Comparison of ENCODE assay signal across 9 cellular contexts in the genomic region with DNA sequence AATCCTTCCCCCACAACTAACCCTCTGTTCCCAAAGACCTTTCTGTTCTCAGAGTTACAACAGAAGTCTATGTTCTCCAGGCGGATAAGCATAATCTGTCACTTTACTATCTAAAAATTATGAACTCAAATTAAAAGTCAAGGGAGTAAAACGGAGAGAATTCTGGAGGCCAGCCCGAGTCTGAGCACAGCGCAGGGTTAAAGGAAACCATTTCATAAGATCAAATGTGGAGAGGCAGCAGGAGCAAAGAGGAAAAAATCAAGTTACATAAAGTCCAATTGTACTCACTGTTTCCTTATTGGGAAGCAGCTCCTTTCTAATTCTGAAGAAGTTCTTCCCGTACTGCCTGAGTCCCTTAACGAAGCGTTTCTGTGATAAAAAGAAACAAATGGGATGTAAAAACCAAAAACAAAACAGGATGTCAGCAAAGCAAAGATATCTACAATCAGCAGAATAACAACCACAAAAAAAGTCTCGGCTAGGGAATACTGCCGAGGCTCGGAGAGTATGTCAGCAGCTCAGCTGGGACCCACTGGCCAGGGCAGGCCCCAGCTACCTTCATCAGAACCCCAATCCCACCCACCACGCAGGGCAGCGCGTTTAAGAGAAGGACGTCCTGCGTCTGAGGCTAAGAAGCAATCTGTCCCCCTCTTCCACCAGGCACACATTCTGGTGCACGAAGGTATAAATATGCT.
A peak's percentile ranks its signal among the peaks of the same experiment; 100 is the strongest.
DNase-seq lines count a peak whose midpoint lies in the region; ATAC-seq, FAIRE-seq and TF ChIP-seq lines count a peak whose summit lies in the region.
"Had no signal": no experiment of that assay in that cellular context is flagged by ENCODE, and none has a peak within 500 bp of the region (broad histone marks: within the 10 kb centered on the region; RNA-seq: fewer than 3 reads in every experiment).

No MANE protein-coding gene starts in this region.

- no peaks in the 10 kb centered on the region for H3K27me3 ChIP-seq in body of pancreas
- no peaks in the 10 kb centered on the region for H3K27me3 ChIP-seq in keratinocyte (ENCODE audit: control insufficient read depth, extremely low read depth, insufficient read depth, low read length)

- no peak overlapping the region for H3K4me3 Mint-ChIP-seq in natural killer cell
- H3K4me3 Mint-ChIP-seq: activated naive CD8-positive, alpha-beta T cell treated with anti-CD3 and anti-CD28 coated beads, Interleukin-2, amount 10 ng/mL, durations not matched to agents 7 days and 5 days had no signal

- no peaks in the 10 kb centered on the region for H3K36me3 Mint-ChIP-seq in natural killer cell

- H3K27ac ChIP-seq in body of pancreas (peak overlapping the region; percentile 93 to 98 (median 96)), keratinocyte (ENCODE audit: control insufficient read depth, insufficient read depth, low read length) (peak overlapping the region; percentile 85)

- no peaks in the 10 kb centered on the region for H4K20me1 ChIP-seq in keratinocyte (ENCODE audit: control insufficient read depth, extremely low read depth, insufficient read depth, low read length)

- H3K36me3 ChIP-seq in body of pancreas (replicated peaks in 1 of 2; ENCODE audit: insufficient read depth in 1 of 2, low read depth in 2 of 2) = no peaks in the 10 kb centered on the region
- peaks cover 2 to 6% of the 10 kb centered on the region in 2 experiments for H3K36me3 ChIP-seq in keratinocyte (ENCODE audit: control insufficient read depth in 2 of 2, extremely low read depth in 1 of 2, insufficient read depth in 2 of 2, low read length in 2 of 2)

- H3K9me3 ChIP-seq in body of pancreas = no peaks in the 10 kb centered on the region
- no peaks in the 10 kb centered on the region for H3K9me3 ChIP-seq in keratinocyte (ENCODE audit: control insufficient read depth, low read depth, low read length)

- no peak for FAIRE-seq in keratinocyte (lab: Jason Lieb, UNC)

- no peak for TF ChIP-seq CTCF in body of pancreas (IDR thresholded peaks at IDR 0.05)
- no peak for TF ChIP-seq CTCF in keratinocyte (optimal IDR thresholded peaks at IDR 0.05 in 1 of 3, IDR thresholded peaks at IDR 0.05 in 1 of 3, conservative IDR thresholded peaks at IDR 0.05 in 1 of 3; ENCODE audit: extremely low read depth in 1 of 3, insufficient read depth in 2 of 3, low read length in 3 of 3)
- TF ChIP-seq CTCF in natural killer cell (IDR thresholded peaks at IDR 0.05) = no peak

- ATAC-seq in body of pancreas (no peak), natural killer cell (no peak), GM18505 (IDR thresholded peaks at IDR 0.05; ENCODE audit: unreplicated experiment) (no peak), HG03521 (IDR thresholded peaks at IDR 0.05; ENCODE audit: unreplicated experiment) (no peak)

- peak overlapping the region; percentile 97 for H3K4me2 ChIP-seq in keratinocyte (ENCODE audit: control insufficient read depth, extremely low read depth, insufficient read depth, low read depth, low read length)

- 1% methylated on average over 16 of the region's 16 CpGs for WGBS in body of pancreas, 2 donors

- peak overlapping the region; percentile 81 for H3K9ac ChIP-seq in keratinocyte (ENCODE audit: control insufficient read depth, extremely low read depth, insufficient read depth, low read length)

- DNase-seq in stimulated activated CD4-positive, alpha-beta T cell treated with anti-CD3 and anti-CD28 coated beads, Interleukin-15, amount 100 ng/mL, for 24 hours = peak; percentile 31
- no peak for DNase-seq in stimulated activated CD4-positive, alpha-beta T cell treated with anti-CD3 and anti-CD28 coated beads, Interleukin-4, amount 100 ng/mL, for 1 hour
- DNase-seq in body of pancreas (peak in 1 of 4 donors; percentile 37), keratinocyte (ENCODE audit: low read depth, low spot score) (no peak), superior temporal gyrus (ENCODE audit: extremely low spot score) (peak; percentile 77), natural killer cell (no peak)

- dilution Hi-C loops in keratinocyte (cut with MboI; ENCODE audit: extremely low pct_ligation_motif_present, low sequenced_read_pairs) = no loop called here

- H3K9me3 Mint-ChIP-seq in natural killer cell = no peaks in the 10 kb centered on the region
- H3K9me3 Mint-ChIP-seq: activated naive CD8-positive, alpha-beta T cell treated with anti-CD3 and anti-CD28 coated beads, Interleukin-2, amount 10 ng/mL, durations not matched to agents 7 days and 5 days had no signal

- H3K4me3 ChIP-seq in body of pancreas (peak overlapping the region; percentile 75 to 80), keratinocyte (ENCODE audit: control insufficient read depth in 2 of 3, extremely low read depth in 1 of 3, insufficient read depth in 2 of 3, low read depth in 1 of 3, low read length in 3 of 3) (peak overlapping the region; percentile 67 to 87 (median 84))

- TF ChIP-seq POLR2A in body of pancreas (IDR thresholded peaks at IDR 0.05) (peak in 2 of 3 donors; percentile 25 to 40), GM18505 (IDR thresholded peaks at IDR 0.05; ENCODE audit: borderline replicate concordance, extremely low read depth, insufficient read depth, insufficient read length) (no peak)

- H2AFZ ChIP-seq in keratinocyte (ENCODE audit: control insufficient read depth, low read length) = peak overlapping the region; percentile 51

- H3K79me2 ChIP-seq in keratinocyte (ENCODE audit: control insufficient read depth, insufficient read depth, low read length) = peaks cover 25% of the 10 kb centered on the region

- peaks cover 8 to 12% of the 10 kb centered on the region in 2 donors for H3K27me3 Mint-ChIP-seq in natural killer cell (ENCODE audit: low read depth in 2 of 2)
- H3K27me3 Mint-ChIP-seq: activated naive CD8-positive, alpha-beta T cell treated with anti-CD3 and anti-CD28 coated beads, Interleukin-2, amount 10 ng/mL, durations not matched to agents 7 days and 5 days had no signal

- peaks cover 28 to 44% of the 10 kb centered on the region in 2 donors for H3K4me1 Mint-ChIP-seq in natural killer cell

- H3K27ac Mint-ChIP-seq in natural killer cell = no peak overlapping the region
- H3K27ac Mint-ChIP-seq: activated naive CD8-positive, alpha-beta T cell treated with anti-CD3 and anti-CD28 coated beads, Interleukin-2, amount 10 ng/mL, durations not matched to agents 7 days and 5 days had no signal

- peaks cover 69% of the 10 kb centered on the region for H3K4me1 ChIP-seq in body of pancreas
- H3K4me1 ChIP-seq in keratinocyte (ENCODE audit: control insufficient read depth, extremely low read depth, insufficient read depth, low read length) = peaks cover 34% of the 10 kb centered on the region

- H3K9me1 ChIP-seq in keratinocyte (ENCODE audit: control insufficient read depth, extremely low read depth, insufficient read depth, low read length) = no peaks in the 10 kb centered on the region

- intact Hi-C loops in body of pancreas (cut with DNase I) (no loop called here), natural killer cell (cut with micrococcal nuclease) (loop anchor here (5.0 to 10.0 kb wide), 2 partner anchors 45 to 52 kb away; no protein-coding TSS in a partner anchor)

Comparison
In these comparisons a context has a peak if more than half of its experiments do, and no peak if none do; other contexts are left out.
1. DNase-seq: peak in stimulated activated CD4-positive, alpha-beta T cell treated with anti-CD3 and anti-CD28 coated beads, Interleukin-15, amount 100 ng/mL, for 24 hours (single experiment) and superior temporal gyrus (single experiment); none in stimulated activated CD4-positive, alpha-beta T cell treated with anti-CD3 and anti-CD28 coated beads, Interleukin-4, amount 100 ng/mL, for 1 hour (single experiment), keratinocyte (single experiment) and natural killer cell (single experiment).